In genomic region chr7:116461500-116461899, GRCh38 we compare ENCODE assay signal across 21 cellular contexts. TPM values are rescaled to one million over a fixed set of nuclear protein-coding genes. Genes with fewer than 3 reads are reported as not detected.
DNase-seq lines count a peak whose midpoint lies in the region; ATAC-seq and TF ChIP-seq lines count a peak whose summit lies in the region.
"Had no signal": no experiment of that assay in that cellular context is flagged by ENCODE, and none has a peak within 500 bp of the region (broad histone marks: within the 10 kb centered on the region; RNA-seq: fewer than 3 reads in every experiment).

No MANE protein-coding gene starts in this region.

- no peaks in the 10 kb centered on the region for H4K20me1 ChIP-seq in HCT116 (ENCODE audit: insufficient read depth)
- no peaks in the 10 kb centered on the region for H4K20me1 ChIP-seq in smooth muscle cell (ENCODE audit: low read depth)

- BruUV-seq in A673 (replicated peaks; lab: Mats Ljungman, UMichigan) (no TSS peak), HCT116 (replicated peaks; lab: Mats Ljungman, UMichigan) (no TSS peak)

- DNase-seq in A673 (ENCODE audit: low spot score) (peak; percentile 60), HCT116 (ENCODE audit: low read depth, low spot score) (no peak), fibroblast of the aortic adventitia (ENCODE audit: low read depth) (no peak), HuH-7.5 (ENCODE audit: low spot score) (no peak), SW480 (ENCODE audit: low spot score) (no peak), smooth muscle cell (lab: John Stamatoyannopoulos, UW; ENCODE audit: unreplicated experiment) (no peak), A172 (ENCODE audit: low spot score) (no peak)
- DNase-seq: activated CD4-positive, alpha-beta T cell treated with anti-CD3 and anti-CD28 coated beads, Interleukin-2, amount 50 U/mL, for 1 hour; activated gamma-delta T cell treated with Interleukin-2 at 50 U/mL for 16 hours; DMS79; effector memory CD8-positive, alpha-beta T cell; foreskin melanocyte; kidney glomerular epithelial cell; NCI-H1930; NCI-H345; RPMI8226; stimulated activated CD4-positive, alpha-beta T cell treated with anti-CD3 and anti-CD28 coated beads, Interleukin-12 subunit alpha, Interleukin-12 subunit beta, amount 100 ng/mL, for 4 hours; stimulated activated CD8-positive, alpha-beta memory T cell treated with anti-CD3 and anti-CD28 coated beads, Interleukin-4, amount 100 ng/mL, for 48 hours; T-cell had no signal

- CTCF ChIA-PET in A673 (lab: Charles Lee) (no interaction called here), HCT116 (lab: Charles Lee) (no interaction called here)

- ATAC-seq in HCT116 (no peak), SK-N-SH treated with all-trans-retinoic acid at 6 μM for 48 hours (peak; percentile 69; the same call in 2 of the 3 replicates)
- ATAC-seq: effector memory CD8-positive, alpha-beta T cell; T-cell had no signal

- H3K4me1 ChIP-seq in A673 (ENCODE audit: insufficient read depth, low read length, poor library complexity, severe bottlenecking) (peaks cover 51% of the 10 kb centered on the region), HCT116 (ENCODE audit: control insufficient read depth in 1 of 2, insufficient read depth in 2 of 2, low read length in 2 of 2) (peaks cover 44 to 82% of the 10 kb centered on the region in 2 experiments), smooth muscle cell (ENCODE audit: low read depth) (no peaks in the 10 kb centered on the region)

- peaks cover 16% of the 10 kb centered on the region for H3K79me2 ChIP-seq in HCT116 (ENCODE audit: insufficient read depth, low read length)
- no peaks in the 10 kb centered on the region for H3K79me2 ChIP-seq in smooth muscle cell (ENCODE audit: low read depth)

- H3K36me3 ChIP-seq in A673 (ENCODE audit: insufficient read depth, low read length, poor library complexity, severe bottlenecking), result peaks cover 15% of the 10 kb centered on the region
- peaks cover 0 to 3% of the 10 kb centered on the region in 2 experiments; a peak in 1 of 4 replicates for H3K36me3 ChIP-seq in HCT116 (ENCODE audit: control insufficient read depth in 1 of 2, insufficient read depth in 2 of 2, low read length in 2 of 2)
- no peaks in the 10 kb centered on the region for H3K36me3 ChIP-seq in smooth muscle cell (ENCODE audit: low read depth)

- H3K27ac ChIP-seq in A673 (ENCODE audit: low read depth, low read length, poor library complexity, severe bottlenecking) (peak overlapping the region; percentile 99), HCT116 (ENCODE audit: low read depth, low read length) (peak overlapping the region; percentile 88; the same call in 1 of the 2 replicates), smooth muscle cell (ENCODE audit: low read depth) (no peak overlapping the region)

- RAD21 ChIA-PET in HCT116 (lab: Charles Lee; ENCODE audit: low non-redundant PET in 1 of 2, low total read pairs in 2 of 2, uncharacterized antibody in 2 of 2, unreplicated experiment in 2 of 2), result interaction anchor here in 1 of 2 experiments (0.7 kb wide), 1 partner anchor 215 kb away, joined by 3 read pairs; no protein-coding TSS in a partner anchor

- H2AFZ ChIP-seq in HCT116 (ENCODE audit: low read depth, low read length, poor library complexity, severe bottlenecking) (no peak overlapping the region), smooth muscle cell (ENCODE audit: low read depth) (no peak overlapping the region)

- no peak; the same call in 1 of the 2 replicates for TF ChIP-seq RAD21 in HCT116 (IDR thresholded peaks at IDR 0.05; ENCODE audit: low read depth)

- H3K9me2 ChIP-seq in HCT116 (ENCODE audit: insufficient read depth), result no peaks in the 10 kb centered on the region

- peak overlapping the region; percentile 58 for H3K9ac ChIP-seq in HCT116 (ENCODE audit: low read length)
- no peak overlapping the region for H3K9ac ChIP-seq in smooth muscle cell (ENCODE audit: low read depth)

- TF ChIP-seq CTCF in A673 (conservative IDR thresholded peaks at IDR 0.05; ENCODE audit: low read depth, low read length) (peak; percentile 34; the same call in 1 of the 2 replicates), HCT116 (IDR thresholded peaks at IDR 0.05 in 2 of 3, conservative IDR thresholded peaks at IDR 0.05 in 1 of 3; ENCODE audit: borderline replicate concordance in 1 of 3, insufficient read depth in 1 of 3, low read depth in 2 of 3, low read length in 2 of 3) (peak in 2 of 3 experiments; percentile 13 to 41; a peak in 3 of 6 replicates), fibroblast of the aortic adventitia (IDR thresholded peaks at IDR 0.05; ENCODE audit: insufficient read depth, low read length) (peak; percentile 49), smooth muscle cell (IDR thresholded peaks at IDR 0.05; ENCODE audit: borderline replicate concordance, insufficient read depth, poor library complexity, severe bottlenecking) (no peak)

- H3K9me3 ChIP-seq in A673 (ENCODE audit: low read depth, low read length, poor library complexity, severe bottlenecking) (no peaks in the 10 kb centered on the region), HCT116 (ENCODE audit: control insufficient read depth in 1 of 2, insufficient read depth in 1 of 2, low read depth in 1 of 2, low read length in 2 of 2) (no peaks in the 10 kb centered on the region), smooth muscle cell (replicated peaks; ENCODE audit: low read depth) (no peaks in the 10 kb centered on the region)

- no peaks in the 10 kb centered on the region for H3K27me3 ChIP-seq in A673 (replicated peaks; ENCODE audit: insufficient read depth, low read depth, low read length, poor library complexity)
- H3K27me3 ChIP-seq in HCT116 (ENCODE audit: insufficient read depth, low read length), result no peaks in the 10 kb centered on the region
- no peaks in the 10 kb centered on the region for H3K27me3 ChIP-seq in smooth muscle cell (ENCODE audit: low read depth)

- POLR2A ChIA-PET in A673 (lab: Charles Lee; ENCODE audit: low non-redundant PET), result no interaction called here
- POLR2A ChIA-PET in HCT116 (lab: Charles Lee), result no interaction called here

- H3F3A ChIP-seq in smooth muscle cell (ENCODE audit: low read depth), result peaks cover 6% of the 10 kb centered on the region

- intact Hi-C loops in A673 (cut with micrococcal nuclease; ENCODE audit: unreplicated experiment) (no loop called here), HCT116 (cut with micrococcal nuclease) (loop anchor here (5.0 kb wide), 2 partner anchors 51 to 66 kb away; partner anchors contain the start of gene CAV1)

- H3K4me3 ChIP-seq in A673 (ENCODE audit: low read depth, low read length, poor library complexity, severe bottlenecking) (no peak overlapping the region), HCT116 (replicated peaks in 1 of 2; ENCODE audit: low read depth in 1 of 2, low read length in 2 of 2) (peak overlapping the region; percentile 15 to 30; a peak in 2 of 4 replicates), fibroblast of the aortic adventitia (ENCODE audit: low read depth, low read length) (no peak overlapping the region), smooth muscle cell (no peak overlapping the region)

- H3K4me2 ChIP-seq in HCT116 (ENCODE audit: low read length), result peak overlapping the region; percentile 74
- H3K4me2 ChIP-seq in smooth muscle cell, result no peak overlapping the region

- no peak for TF ChIP-seq POLR2A in HCT116 (IDR thresholded peaks at IDR 0.05; ENCODE audit: borderline replicate concordance, extremely low read depth, insufficient read depth, insufficient read length)

TF ChIP-seq in HCT116, 20 proteins besides CTCF, POLR2A, EP300 and RAD21 (continues in another document):
- no peak for TF ChIP-seq ATF3 (IDR thresholded peaks at IDR 0.05)
- TF ChIP-seq EZH2 (IDR thresholded peaks at IDR 0.05), result no peak
- TF ChIP-seq SP1 (IDR thresholded peaks at IDR 0.05; ENCODE audit: low read depth), result no peak
- TF ChIP-seq MAX (IDR thresholded peaks at IDR 0.05), result no peak
- no peak for TF ChIP-seq EZH2phosphoT487 (IDR thresholded peaks at IDR 0.05; ENCODE audit: borderline replicate concordance)
- TF ChIP-seq POLR2AphosphoS5 (IDR thresholded peaks at IDR 0.05; ENCODE audit: low read depth, low read length), result no peak

TF ChIP-seq in SK-N-SH treated with all-trans-retinoic acid at 6 μM for 48 hours, 23 proteins besides CTCF, POLR2A, EP300 and RAD21 (continues in another document):
- TF ChIP-seq ZFP30 (CRISPR knock-in tag; IDR thresholded peaks at IDR 0.05) (no peak), BACH2 (CRISPR knock-in tag; IDR thresholded peaks at IDR 0.05; ENCODE audit: borderline replicate concordance) (no peak), PATZ1 (CRISPR knock-in tag; IDR thresholded peaks at IDR 0.05; ENCODE audit: borderline replicate concordance) (no peak), TOX (CRISPR knock-in tag; IDR thresholded peaks at IDR 0.05; ENCODE audit: borderline replicate concordance) (no peak), CREB5 (CRISPR knock-in tag; IDR thresholded peaks at IDR 0.05; ENCODE audit: low read depth) (no peak), ESRRG (CRISPR knock-in tag; IDR thresholded peaks at IDR 0.05) (no peak)

RNA-seq across cellular contexts. Expression of gene CAV2, which starts 38.0 kb away (rescaled TPM):
- total RNA-seq in A673 (2021) (265 and 286 TPM in 2 replicates), HCT116 (2021; ENCODE audit: unreplicated experiment) (157 TPM), fibroblast of the aortic adventitia (ENCODE audit: low replicate concordance) (51.2 and 113 TPM in 2 replicates), smooth muscle cell (68.0 and 77.9 TPM in 2 replicates)
- 153 and 174 TPM in 2 replicates for polyA plus RNA-seq in HCT116 (2012)
- 38.8 and 55.5 TPM in 2 replicates for polyA plus RNA-seq in smooth muscle cell
- total RNA-seq in A172 (2014; rRNA removed; shearing (Covaris generic)), result 139 and 158 TPM in 2 replicates
- polyA plus RNA-seq: IgD-negative memory B cell had no signal

Comparison
In these comparisons a context has a peak if more than half of its experiments do, and no peak if none do; other contexts are left out.
1. H3K4me3 ChIP-seq: peak in HCT116 (2 of 2); none in A673 (single experiment), fibroblast of the aortic adventitia (single experiment) and smooth muscle cell (single experiment).